In genomic region chr2:36246320-36246990, GRCh38 we compare ENCODE assay signal across 10 cellular contexts.
DNase-seq lines count a peak whose midpoint lies in the region; ATAC-seq and TF ChIP-seq lines count a peak whose summit lies in the region.
"Had no signal": no experiment of that assay in that cellular context is flagged by ENCODE, and none has a peak within 500 bp of the region (broad histone marks: within the 10 kb centered on the region; RNA-seq: fewer than 3 reads in every experiment).

No MANE protein-coding gene starts in this region.

- CTCF ChIA-PET in activated CD8-positive, alpha-beta T cell treated with anti-CD3 and anti-CD28 coated beads for 36 hours (lab: Charles Lee) = interaction anchor here (0.9 to 1.2 kb wide), 3 partner anchors 15 to 539 kb away, joined by 3 read pairs; no protein-coding TSS in a partner anchor
- CTCF ChIA-PET in RWPE1 (lab: Yijun Ruan, JAX) = no interaction called here

- H3K79me2 ChIP-seq in DND-41 (ENCODE audit: insufficient read depth, low read length) = no peaks in the 10 kb centered on the region

- H3K4me3 ChIP-seq in DND-41 (ENCODE audit: low read depth in 1 of 2, low read length in 2 of 2) (0 out of 4 replicates have a peak overlapping the region, but pooled peaks of 1 of the 2 experiments have one; percentile 29), left lung (no peak overlapping the region)
- H3K4me3 ChIP-seq: sigmoid colon, SK-N-MC had no signal

- peak overlapping the region; percentile 62 for H3K4me3 Mint-ChIP-seq in activated CD8-positive, alpha-beta T cell treated with anti-CD3 and anti-CD28 coated beads for 36 hours

- no peaks in the 10 kb centered on the region for H3K27me3 ChIP-seq in DND-41 (ENCODE audit: insufficient read depth, low read length, poor library complexity)
- H3K27me3 ChIP-seq in left lung = no peaks in the 10 kb centered on the region
- H3K27me3 ChIP-seq: sigmoid colon had no signal

- H4K20me1 ChIP-seq in DND-41 (ENCODE audit: insufficient read depth, low read length) = no peaks in the 10 kb centered on the region

- POLR2A ChIA-PET in activated CD8-positive, alpha-beta T cell treated with anti-CD3 and anti-CD28 coated beads for 36 hours (lab: Charles Lee) = interaction anchor here (1.2 kb wide), 1 partner anchor 109 kb away, joined by 3 read pairs; no protein-coding TSS in a partner anchor
- POLR2A ChIA-PET in RWPE1 (lab: Yijun Ruan, JAX; ENCODE audit: low non-redundant PET) = no interaction called here

- DNase-seq in DND-41 (no peak), DMS53 treated with DMSO at 0.1 percent for 48 hours (lab: John Stamatoyannopoulos, UW; ENCODE audit: unreplicated experiment) (no peak), cortex of kidney (lab: John Stamatoyannopoulos, UW) (no peak), left lung (no peak), RWPE1 (ENCODE audit: low spot score) (no peak)
- DNase-seq in activated CD8-positive, alpha-beta T cell treated with anti-CD3 and anti-CD28 coated beads for 36 hours = no peak
- DNase-seq: sigmoid colon had no signal

- TF ChIP-seq CTCF in DND-41 (IDR thresholded peaks at IDR 0.05; ENCODE audit: borderline replicate concordance, extremely low read depth, low read length, poor library complexity, severe bottlenecking) (no peak), left lung (IDR thresholded peaks at IDR 0.05) (no peak), RWPE1 (conservative IDR thresholded peaks at IDR 0.05; ENCODE audit: low read depth) (no peak)
- no peak for TF ChIP-seq CTCF in activated CD8-positive, alpha-beta T cell treated with anti-CD3 and anti-CD28 coated beads for 36 hours (IDR thresholded peaks at IDR 0.05)

- H3K27ac ChIP-seq in DND-41 (ENCODE audit: low read length) = peak overlapping the region; percentile 89
- no peak overlapping the region for H3K27ac ChIP-seq in left lung
- no peak overlapping the region for H3K27ac ChIP-seq in RWPE1
- H3K27ac ChIP-seq: sigmoid colon, SK-N-MC had no signal

- peak overlapping the region; percentile 52 for H3K4me2 ChIP-seq in DND-41 (ENCODE audit: insufficient read depth, low read length)

- intact Hi-C loops in activated CD8-positive, alpha-beta T cell treated with anti-CD3 and anti-CD28 coated beads for 36 hours (cut with micrococcal nuclease) = no loop called here
- intact Hi-C loops in left lung (cut with DNase I) = no loop called here

- H3K9me3 ChIP-seq in DND-41 (ENCODE audit: insufficient read depth, low read length, severe bottlenecking) = no peaks in the 10 kb centered on the region
- no peaks in the 10 kb centered on the region for H3K9me3 ChIP-seq in left lung
- H3K9me3 ChIP-seq: sigmoid colon had no signal

- H3K27ac Mint-ChIP-seq in activated CD8-positive, alpha-beta T cell treated with anti-CD3 and anti-CD28 coated beads for 36 hours = peak overlapping the region; percentile 94

- no peak overlapping the region for H2AFZ ChIP-seq in DND-41 (ENCODE audit: low read depth, low read length)

- H3K9me3 Mint-ChIP-seq in activated CD8-positive, alpha-beta T cell treated with anti-CD3 and anti-CD28 coated beads for 36 hours = peaks cover 17% of the 10 kb centered on the region

- peak overlapping the region; percentile 32; the same call in 1 of the 2 replicates for H3K9ac ChIP-seq in DND-41 (ENCODE audit: low read depth, low read length)

- ATAC-seq in DND-41 (ENCODE audit: insufficient read depth, low read depth) (peak; percentile 89), GM19438 (IDR thresholded peaks at IDR 0.05; ENCODE audit: low read depth, unreplicated experiment) (peak; percentile 79), HG03175 (IDR thresholded peaks at IDR 0.05; ENCODE audit: unreplicated experiment) (peak; percentile 83), left lung (no peak)
- ATAC-seq in activated CD8-positive, alpha-beta T cell treated with anti-CD3 and anti-CD28 coated beads for 36 hours = peak; percentile 81

- H3K4me1 ChIP-seq in DND-41 (ENCODE audit: insufficient read depth, low read length) = peaks cover 53% of the 10 kb centered on the region
- H3K4me1 ChIP-seq in left lung = no peaks in the 10 kb centered on the region
- H3K4me1 ChIP-seq: sigmoid colon had no signal

- H3K4me1 Mint-ChIP-seq in activated CD8-positive, alpha-beta T cell treated with anti-CD3 and anti-CD28 coated beads for 36 hours (ENCODE audit: low read depth) = peaks cover 62% of the 10 kb centered on the region

- H3K27me3 Mint-ChIP-seq in activated CD8-positive, alpha-beta T cell treated with anti-CD3 and anti-CD28 coated beads for 36 hours = peaks cover 2% of the 10 kb centered on the region

- no peaks in the 10 kb centered on the region for H3K36me3 ChIP-seq in DND-41 (ENCODE audit: insufficient read depth, low read length)
- no peaks in the 10 kb centered on the region for H3K36me3 ChIP-seq in left lung
- H3K36me3 ChIP-seq: sigmoid colon had no signal

- H3K36me3 Mint-ChIP-seq in activated CD8-positive, alpha-beta T cell treated with anti-CD3 and anti-CD28 coated beads for 36 hours (ENCODE audit: low read depth) = peaks cover 23% of the 10 kb centered on the region
